Comparison of ENCODE assay signal across 10 cellular contexts in the genomic region with DNA sequence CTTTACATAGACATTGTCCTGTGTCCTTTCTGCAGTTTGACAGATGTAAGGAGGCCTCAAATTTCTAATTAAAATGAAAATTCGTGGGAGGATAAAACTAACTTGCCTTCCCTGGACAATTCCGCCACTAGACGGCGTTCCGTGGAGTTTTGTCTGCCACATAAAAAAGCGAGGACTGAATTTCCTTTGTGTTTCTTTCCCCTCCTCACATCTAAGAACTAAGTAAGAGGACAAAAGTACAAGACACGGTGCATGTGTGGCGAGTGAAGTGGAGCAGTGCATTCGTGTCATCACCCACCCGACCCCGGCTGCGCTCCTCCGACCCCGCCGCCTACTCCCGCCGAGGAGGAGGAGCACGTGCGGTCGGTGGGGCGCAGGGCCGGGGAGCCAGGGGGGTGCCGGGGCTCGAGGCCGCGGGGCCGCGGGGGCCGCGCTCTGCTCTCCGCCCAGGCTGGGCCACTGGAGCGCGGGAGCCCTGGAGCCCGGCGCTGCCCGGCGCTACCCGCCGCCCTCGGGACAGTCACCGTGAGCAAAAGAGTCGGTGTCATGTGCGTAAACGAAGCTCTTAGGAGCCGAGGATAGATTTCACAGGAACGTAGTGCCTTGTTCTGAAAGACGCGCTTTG. TPM values are rescaled to one million over a fixed set of nuclear protein-coding genes. Genes with fewer than 3 reads are reported as not detected.
A peak's percentile ranks its signal among the peaks of the same experiment; 100 is the strongest.
DNase-seq lines count a peak whose midpoint lies in the region; ATAC-seq and TF ChIP-seq lines count a peak whose summit lies in the region.
"Had no signal": no experiment of that assay in that cellular context is flagged by ENCODE, and none has a peak within 500 bp of the region (broad histone marks: within the 10 kb centered on the region; RNA-seq: fewer than 3 reads in every experiment).

No MANE protein-coding gene starts in this region.

- H3K4me3 ChIP-seq in GM12864 (ENCODE audit: low read depth, low read length) (no peak overlapping the region), fibroblast of mammary gland (ENCODE audit: control insufficient read depth, low read depth, low read length) (peak overlapping the region; percentile 23)
- H3K4me3 ChIP-seq: body of pancreas had no signal

- H3K4me1 Mint-ChIP-seq in activated CD4-positive, alpha-beta memory T cell treated with anti-CD3 and anti-CD28 coated beads for 36 hours (ENCODE audit: low read depth) = peaks cover 28% of the 10 kb centered on the region

- H3K27ac Mint-ChIP-seq in activated CD4-positive, alpha-beta memory T cell treated with anti-CD3 and anti-CD28 coated beads for 36 hours = no peak overlapping the region

- peaks cover 4% of the 10 kb centered on the region for H3K36me3 Mint-ChIP-seq in activated CD4-positive, alpha-beta memory T cell treated with anti-CD3 and anti-CD28 coated beads for 36 hours

- no peaks in the 10 kb centered on the region for H3K9me3 Mint-ChIP-seq in activated CD4-positive, alpha-beta memory T cell treated with anti-CD3 and anti-CD28 coated beads for 36 hours

- TF ChIP-seq CTCF in GM12864 (IDR thresholded peaks at IDR 0.05; ENCODE audit: low read depth, low read length, missing control alignments) = peak; percentile 43
- peak; percentile 81 for TF ChIP-seq CTCF in fibroblast of mammary gland (conservative IDR thresholded peaks at IDR 0.05; ENCODE audit: control insufficient read depth, insufficient read depth, low read depth, low read length)

- CTCF ChIA-PET in activated CD4-positive, alpha-beta memory T cell treated with anti-CD3 and anti-CD28 coated beads for 36 hours (lab: Charles Lee) = interaction anchor here (0.7 kb wide), 1 partner anchor 10 kb away, joined by 3 read pairs; a partner anchor contains a TSS

- no peak for DNase-seq in GM12864 (ENCODE audit: low read depth)
- DNase-seq in activated CD4-positive, alpha-beta memory T cell treated with anti-CD3 and anti-CD28 coated beads for 36 hours = no peak
- DNase-seq in fibroblast of mammary gland (ENCODE audit: low read depth) = peak; percentile 53
- DNase-seq in renal cortical epithelial cell (ENCODE audit: low read depth) = peak; percentile 15
- DNase-seq in NCI-H187 treated with DMSO at 0.1 percent for 48 hours (lab: John Stamatoyannopoulos, UW) = no peak
- DNase-seq in GF-D8 (lab: John Stamatoyannopoulos, UW) = no peak
- DNase-seq: body of pancreas; stimulated activated CD4-positive, alpha-beta T cell treated with anti-CD3 and anti-CD28 coated beads, Interleukin-1b, Interleukin-23, amount 100 ng/mL, for 48 hours had no signal

- POLR2A ChIA-PET in activated CD4-positive, alpha-beta memory T cell treated with anti-CD3 and anti-CD28 coated beads for 36 hours (lab: Charles Lee) = no interaction called here

- peaks cover 62% of the 10 kb centered on the region for H3K27me3 Mint-ChIP-seq in activated CD4-positive, alpha-beta memory T cell treated with anti-CD3 and anti-CD28 coated beads for 36 hours

- H3K4me3 Mint-ChIP-seq in activated CD4-positive, alpha-beta memory T cell treated with anti-CD3 and anti-CD28 coated beads for 36 hours = peak overlapping the region; percentile 48

- intact Hi-C loops in activated CD4-positive, alpha-beta memory T cell treated with anti-CD3 and anti-CD28 coated beads for 36 hours (cut with micrococcal nuclease) = loop anchor here (10.0 kb wide), 1 partner anchor 698 kb away; no protein-coding TSS in a partner anchor

- ATAC-seq in GM19463 (IDR thresholded peaks at IDR 0.05; ENCODE audit: unreplicated experiment) = no peak
- ATAC-seq in GM18873 (IDR thresholded peaks at IDR 0.05; ENCODE audit: low FRiP score, unreplicated experiment) = no peak
- ATAC-seq: body of pancreas had no signal

RNA-seq across cellular contexts. Expression of a gene that starts 10.8 kb away (rescaled TPM):
- total RNA-seq in activated CD4-positive, alpha-beta memory T cell treated with anti-CD3 and anti-CD28 coated beads for 36 hours = not detected
- under 0.01 TPM in 1 of 2 replicates, not detected in the other for total RNA-seq in renal cortical epithelial cell
- total RNA-seq: body of pancreas had no signal

Comparison
In these comparisons a context has a peak if more than half of its experiments do, and no peak if none do; other contexts are left out.
1. DNase-seq: peak in fibroblast of mammary gland (single experiment) and renal cortical epithelial cell (single experiment); none in GM12864 (single experiment), activated CD4-positive, alpha-beta memory T cell treated with anti-CD3 and anti-CD28 coated beads for 36 hours (single experiment), NCI-H187 treated with DMSO at 0.1 percent for 48 hours (single experiment) and GF-D8 (single experiment).